1 cellular context compared by ENCODE assay signal in genomic region chr15:85693277-85693676, GRCh38.
TF ChIP-seq lines count a peak whose summit lies in the region.

No MANE protein-coding gene starts in this region.

TF ChIP-seq in GM12878, 131 proteins besides CTCF, POLR2A, EP300 and RAD21 (continued from another document):
- TF ChIP-seq ZNF592 (IDR thresholded peaks at IDR 0.05) (no peak), ZNF622 (IDR thresholded peaks at IDR 0.05) (no peak), DPF2 (IDR thresholded peaks at IDR 0.05) (0 out of 2 replicates have a peak, but pooled peaks have one; percentile 6), SUPT20H (IDR thresholded peaks at IDR 0.05; ENCODE audit: borderline replicate concordance, control insufficient read depth, low read depth, low read length) (no peak), EZH2 (IDR thresholded peaks at IDR 0.05; ENCODE audit: borderline replicate concordance, control insufficient read depth, low read depth, low read length) (no peak), NFXL1 (IDR thresholded peaks at IDR 0.05; ENCODE audit: borderline replicate concordance) (no peak), STAT1 (conservative IDR thresholded peaks at IDR 0.05) (no peak), PML (IDR thresholded peaks at IDR 0.05; ENCODE audit: low read length) (0 out of 2 replicates have a peak, but pooled peaks have one; percentile 19)
- TF ChIP-seq, protein P1, sequence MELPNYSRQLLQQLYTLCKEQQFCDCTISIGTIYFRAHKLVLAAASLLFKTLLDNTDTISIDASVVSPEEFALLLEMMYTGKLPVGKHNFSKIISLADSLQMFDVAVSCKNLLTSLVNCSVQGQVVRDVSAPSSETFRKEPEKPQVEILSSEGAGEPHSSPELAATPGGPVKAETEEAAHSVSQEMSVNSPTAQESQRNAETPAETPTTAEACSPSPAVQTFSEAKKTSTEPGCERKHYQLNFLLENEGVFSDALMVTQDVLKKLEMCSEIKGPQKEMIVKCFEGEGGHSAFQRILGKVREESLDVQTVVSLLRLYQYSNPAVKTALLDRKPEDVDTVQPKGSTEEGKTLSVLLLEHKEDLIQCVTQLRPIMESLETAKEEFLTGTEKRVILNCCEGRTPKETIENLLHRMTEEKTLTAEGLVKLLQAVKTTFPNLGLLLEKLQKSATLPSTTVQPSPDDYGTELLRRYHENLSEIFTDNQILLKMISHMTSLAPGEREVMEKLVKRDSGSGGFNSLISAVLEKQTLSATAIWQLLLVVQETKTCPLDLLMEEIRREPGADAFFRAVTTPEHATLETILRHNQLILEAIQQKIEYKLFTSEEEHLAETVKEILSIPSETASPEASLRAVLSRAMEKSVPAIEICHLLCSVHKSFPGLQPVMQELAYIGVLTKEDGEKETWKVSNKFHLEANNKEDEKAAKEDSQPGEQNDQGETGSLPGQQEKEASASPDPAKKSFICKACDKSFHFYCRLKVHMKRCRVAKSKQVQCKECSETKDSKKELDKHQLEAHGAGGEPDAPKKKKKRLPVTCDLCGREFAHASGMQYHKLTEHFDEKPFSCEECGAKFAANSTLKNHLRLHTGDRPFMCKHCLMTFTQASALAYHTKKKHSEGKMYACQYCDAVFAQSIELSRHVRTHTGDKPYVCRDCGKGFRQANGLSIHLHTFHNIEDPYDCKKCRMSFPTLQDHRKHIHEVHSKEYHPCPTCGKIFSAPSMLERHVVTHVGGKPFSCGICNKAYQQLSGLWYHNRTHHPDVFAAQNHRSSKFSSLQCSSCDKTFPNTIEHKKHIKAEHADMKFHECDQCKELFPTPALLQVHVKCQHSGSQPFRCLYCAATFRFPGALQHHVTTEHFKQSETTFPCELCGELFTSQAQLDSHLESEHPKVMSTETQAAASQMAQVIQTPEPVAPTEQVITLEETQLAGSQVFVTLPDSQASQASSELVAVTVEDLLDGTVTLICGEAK (IDR thresholded peaks at IDR 0.05; ENCODE audit: borderline replicate concordance): no peak
